In the genomic region with DNA sequence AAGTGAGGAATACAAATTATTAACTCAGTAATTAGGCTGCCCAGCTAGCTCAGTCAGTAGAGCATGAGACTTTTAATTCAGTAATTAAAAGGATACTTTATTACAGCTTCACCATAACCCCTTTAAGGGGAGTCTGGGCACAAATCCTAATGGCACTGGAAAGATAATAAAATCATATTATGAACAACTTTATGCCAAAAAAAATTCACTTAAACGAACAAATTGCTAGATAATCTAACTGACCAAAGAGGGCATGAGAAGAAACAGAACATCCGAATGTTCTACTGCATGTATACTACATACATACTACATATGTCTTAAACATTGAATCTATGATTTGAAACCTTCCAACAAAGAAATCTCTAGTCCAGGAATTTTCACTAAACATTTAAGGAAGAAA, we compare ENCODE assay signal across 8 cellular contexts.
"Had no signal": no experiment of that assay in that cellular context is flagged by ENCODE, and none has a peak within 500 bp of the region (broad histone marks: within the 10 kb centered on the region; RNA-seq: fewer than 3 reads in every experiment).

No MANE protein-coding gene starts in this region.

- H3K4me1 ChIP-seq: HAP-1 had no signal

- ATAC-seq: GM23338 had no signal

- H2AFZ ChIP-seq: GM23248, GM23338 had no signal

- H3K27ac ChIP-seq: GM23248 had no signal

- H3K36me3 ChIP-seq: HAP-1 had no signal

- DNase-seq: GM23248, GOT3, H7, H9, HCEC 1CT, HFFc6 had no signal

- H3K9ac ChIP-seq: GM23248 had no signal

- H3K9me3 ChIP-seq: HAP-1 had no signal

- H3K4me3 ChIP-seq: GM23248, GM23338, HAP-1 had no signal

- H3K4me2 ChIP-seq: GM23338 had no signal
